Comparison of ENCODE assay signal across 32 cellular contexts in genomic region chr5:40634154-40634553, GRCh38.
"Had no signal": no experiment of that assay in that cellular context is flagged by ENCODE, and none has a peak within 500 bp of the region (broad histone marks: within the 10 kb centered on the region; RNA-seq: fewer than 3 reads in every experiment).

No MANE protein-coding gene starts in this region.

- H3K27me3 ChIP-seq: ascending aorta, breast epithelium, cardiac muscle cell, esophagus muscularis mucosa, foreskin keratinocyte, gastrocnemius medialis, heart right ventricle had no signal

- H3K27ac ChIP-seq: ascending aorta, breast epithelium, cardiac muscle cell, esophagus muscularis mucosa, foreskin keratinocyte, gastrocnemius medialis, heart right ventricle had no signal

- H3K4me1 ChIP-seq: ascending aorta, breast epithelium, esophagus muscularis mucosa, foreskin keratinocyte, gastrocnemius medialis had no signal

- H3K9me3 ChIP-seq: gastrocnemius medialis had no signal

- DNase-seq: activated CD4-positive, alpha-beta memory T cell treated with anti-CD3 and anti-CD28 coated beads, Interleukin-2, amount 10 ng/mL, durations not matched to agents 7 days and 5 days; activated CD4-positive, alpha-beta T cell treated with anti-CD3 and anti-CD28 coated beads for 4 hours; activated CD4-positive, alpha-beta T cell treated with anti-CD3 and anti-CD28 coated beads, Interleukin-2, amount 10 ng/mL, durations not matched to agents 7 days and 5 days; activated CD4-positive, alpha-beta T cell treated with anti-CD3 and anti-CD28 coated beads, Interleukin-2, amount 50 U/mL, for 4 hours; activated CD4-positive, CD25-positive, alpha-beta regulatory T cell; activated CD4-positive, CD25-positive, alpha-beta regulatory T cell treated with anti-CD3 and anti-CD28 coated beads, Interleukin-2, amount 50 U/mL, for 72 hours; activated CD8-positive, alpha-beta memory T cell treated with anti-CD3 and anti-CD28 coated beads, Interleukin-2, amount 50 U/mL, for 48 hours; activated gamma-delta T cell; activated naive CD4-positive, alpha-beta T cell; activated naive CD4-positive, alpha-beta T cell treated with anti-CD3 and anti-CD28 coated beads, Interleukin-2, amount 10 ng/mL, durations not matched to agents 7 days and 5 days; activated naive CD8-positive, alpha-beta T cell treated with anti-CD3 and anti-CD28 coated beads, Interleukin-2, amount 10 ng/mL, durations not matched to agents 7 days and 5 days; activated T-cell treated with anti-CD3 and anti-CD28 coated beads for 4 hours; activated T-cell treated with anti-CD3 and anti-CD28 coated beads, Interleukin-2, amount 50 U/mL, for 24 hours; activated T-cell treated with anti-CD3 and anti-CD28 coated beads, Interleukin-2, amount 50 U/mL, for 72 hours; central memory CD4-positive, alpha-beta T cell; cerebellar nuclear complex; cortex of kidney; dermis blood vessel endothelial cell; effector CD4-positive, alpha-beta T cell; effector memory CD8-positive, alpha-beta T cell; erythroblast; foreskin keratinocyte; gastrocnemius medialis; heart right ventricle; T-helper 1 cell; T-helper 17 cell; T1000 had no signal

- H3K36me3 ChIP-seq: ascending aorta, breast epithelium, cardiac muscle cell, esophagus muscularis mucosa, gastrocnemius medialis, heart right ventricle had no signal

- H3K4me3 ChIP-seq: ascending aorta, breast epithelium, cardiac muscle cell, esophagus muscularis mucosa, gastrocnemius medialis, heart right ventricle had no signal

- ATAC-seq: activated naive CD4-positive, alpha-beta T cell treated with anti-CD3 and anti-CD28 coated beads, Interleukin-2, amount 50 U/mL, for 72 hours; activated T-cell treated with anti-CD3 and anti-CD28 coated beads, Interleukin-2, amount 50 U/mL, for 72 hours; effector memory CD8-positive, alpha-beta T cell; foreskin keratinocyte; gastrocnemius medialis; heart right ventricle; T-helper 17 cell had no signal
